Comparison of ENCODE assay signal across 8 cellular contexts in genomic region chr2:105919826-105920225, GRCh38.
DNase-seq lines count a peak whose midpoint lies in the region; ATAC-seq and TF ChIP-seq lines count a peak whose summit lies in the region.

No MANE protein-coding gene starts in this region.

- H3K27ac Mint-ChIP-seq in brain: peak overlapping the region in 1 of 5 experiments; percentile 72

- DNase-seq in SK-MEL-5 (ENCODE audit: low read depth, low spot score) (peak; percentile 61), lung microvascular endothelial cell (ENCODE audit: low read depth in 2 of 2) (peak; percentile 40 to 55), OCI-M2 (lab: John Stamatoyannopoulos, UW; ENCODE audit: unreplicated experiment) (no peak), epidermal melanocyte (ENCODE audit: insufficient read length, low spot score) (no peak), ureter (ENCODE audit: low spot score) (no peak)

- peaks cover 26 to 33% (median 29%) of the 10 kb centered on the region in 5 experiments for H3K9me3 Mint-ChIP-seq in brain

- H3K27me3 Mint-ChIP-seq in brain: peaks cover 8% of the 10 kb centered on the region

- TF ChIP-seq CTCF in GM12873 (IDR thresholded peaks at IDR 0.05; ENCODE audit: insufficient read depth, low read depth, low read length, missing control alignments) (peak; percentile 70), brain (conservative IDR thresholded peaks at IDR 0.05) (peak; percentile 26 to 38)

- in situ Hi-C loops in SK-MEL-5 (cut with HindIII; ENCODE audit: low pct_unique_long_range_greater_than_20kb, low sequenced_read_pairs): no loop called here

- peaks cover 6% of the 10 kb centered on the region for H3K4me1 Mint-ChIP-seq in brain

- no peak overlapping the region for H3K4me3 Mint-ChIP-seq in brain

- H3K36me3 Mint-ChIP-seq in brain: peaks cover 7% of the 10 kb centered on the region

- no peak for ATAC-seq in GM21528 (IDR thresholded peaks at IDR 0.05; ENCODE audit: low FRiP score, unreplicated experiment)

Comparison
In these comparisons a context has a peak if more than half of its experiments do, and no peak if none do; other contexts are left out.
1. DNase-seq: peak in SK-MEL-5 (single experiment) and lung microvascular endothelial cell (2 of 2); none in OCI-M2 (single experiment), epidermal melanocyte (single experiment) and ureter (single experiment).